1 cellular context compared by ENCODE assay signal in the genomic region with DNA sequence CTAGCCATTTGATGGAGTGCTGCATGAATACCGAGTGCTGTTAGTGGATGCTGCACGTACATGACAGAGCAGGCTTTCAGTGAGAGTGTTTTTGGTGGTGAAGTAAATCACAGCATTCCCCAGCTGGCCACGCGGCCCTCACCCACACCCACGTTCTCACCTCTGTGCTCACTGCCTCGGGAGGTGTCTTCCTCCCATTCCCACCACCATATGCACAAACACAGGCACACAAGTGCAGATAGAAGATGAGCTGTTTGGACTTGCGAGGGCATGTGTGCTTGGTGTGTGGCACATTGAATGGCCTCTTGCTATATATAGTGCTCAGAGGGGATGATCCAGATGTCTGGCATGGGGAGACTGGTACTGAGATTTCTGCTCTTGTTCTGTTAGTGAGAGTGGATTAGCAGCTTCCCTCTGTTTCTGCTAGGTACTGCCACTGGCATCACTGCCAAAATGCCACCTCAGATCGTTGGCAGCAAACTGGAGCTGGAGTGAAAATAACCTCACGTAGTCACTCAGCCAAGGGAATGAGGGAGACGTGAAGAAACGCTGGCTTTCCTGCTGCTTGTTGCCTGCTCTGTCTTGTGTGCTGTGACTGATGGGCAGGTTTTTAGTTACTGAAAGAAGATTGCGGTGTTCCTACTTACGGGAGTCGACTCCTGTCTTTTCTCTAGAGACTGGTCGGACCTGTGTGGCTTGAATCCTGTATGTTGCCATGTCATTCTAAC.
TF ChIP-seq lines count a peak whose summit lies in the region.

No MANE protein-coding gene starts in this region.

TF ChIP-seq in HepG2, 621 proteins besides CTCF, POLR2A, EP300 and RAD21 (continued from another document):
- TF ChIP-seq ZNF441 (CRISPR knock-in tag; IDR thresholded peaks at IDR 0.05; ENCODE audit: borderline replicate concordance) (no peak), NR1H2 (CRISPR knock-in tag; IDR thresholded peaks at IDR 0.05; ENCODE audit: borderline replicate concordance, low read depth) (no peak), NCOR1 (IDR thresholded peaks at IDR 0.05; ENCODE audit: borderline replicate concordance, low read length) (no peak), CCDC6 (CRISPR knock-in tag; IDR thresholded peaks at IDR 0.05) (no peak), KDM1A (CRISPR knock-in tag; IDR thresholded peaks at IDR 0.05) (no peak)
